ENCODE assay signal across 11 cellular contexts in genomic region chr2:40282428-40282827, GRCh38.
A peak's percentile ranks its signal among the peaks of the same experiment; 100 is the strongest.
DNase-seq lines count a peak whose midpoint lies in the region; ATAC-seq and TF ChIP-seq lines count a peak whose summit lies in the region.
"Had no signal": no experiment of that assay in that cellular context is flagged by ENCODE, and none has a peak within 500 bp of the region (broad histone marks: within the 10 kb centered on the region; RNA-seq: fewer than 3 reads in every experiment).

No MANE protein-coding gene starts in this region.

- peaks cover 44% of the 10 kb centered on the region for H3K4me1 Mint-ChIP-seq in mesothelial cell of epicardium
- H3K4me1 Mint-ChIP-seq: CD4-positive, CD25-positive, alpha-beta regulatory T cell had no signal

- no peaks in the 10 kb centered on the region for H3K27me3 Mint-ChIP-seq in mesothelial cell of epicardium (ENCODE audit: low read depth)
- H3K27me3 Mint-ChIP-seq: CD4-positive, CD25-positive, alpha-beta regulatory T cell had no signal

- peaks cover 0 to 24% of the 10 kb centered on the region in 2 donors for H3K4me1 ChIP-seq in ascending aorta

- H3K36me3 Mint-ChIP-seq in mesothelial cell of epicardium: no peaks in the 10 kb centered on the region
- H3K36me3 Mint-ChIP-seq: CD4-positive, CD25-positive, alpha-beta regulatory T cell had no signal

- ATAC-seq in GM21723 (IDR thresholded peaks at IDR 0.05; ENCODE audit: unreplicated experiment) (peak; percentile 50), HG03469 (IDR thresholded peaks at IDR 0.05; ENCODE audit: unreplicated experiment) (no peak)
- ATAC-seq: PC-3 had no signal

- H3K27me3 ChIP-seq in ascending aorta: no peaks in the 10 kb centered on the region

- no peaks in the 10 kb centered on the region for H3K9me3 ChIP-seq in ascending aorta

- H3K4me3 Mint-ChIP-seq in mesothelial cell of epicardium: no peak overlapping the region
- H3K4me3 Mint-ChIP-seq: CD4-positive, CD25-positive, alpha-beta regulatory T cell had no signal

- no peak for TF ChIP-seq CTCF in AG10803 (conservative IDR thresholded peaks at IDR 0.05; ENCODE audit: low read length)
- no peak for TF ChIP-seq CTCF in ascending aorta (IDR thresholded peaks at IDR 0.05)
- TF ChIP-seq CTCF in mesothelial cell of epicardium (IDR thresholded peaks at IDR 0.05; ENCODE audit: unreplicated experiment): no peak

- peak; percentile 59 for DNase-seq in AG10803 (ENCODE audit: low read depth)
- no peak for DNase-seq in ascending aorta (ENCODE audit: low spot score in 2 of 2)
- no peak for DNase-seq in mesothelial cell of epicardium (ENCODE audit: low spot score in 2 of 2, unreplicated experiment in 2 of 2)
- DNase-seq in activated naive CD4-positive, alpha-beta T cell (lab: John Stamatoyannopoulos, UW): no peak
- no peak for DNase-seq in NCI-H1417 (lab: John Stamatoyannopoulos, UW)
- DNase-seq in GM03348 (ENCODE audit: low spot score): no peak
- DNase-seq: activated CD4-positive, alpha-beta T cell treated with anti-CD3 and anti-CD28 coated beads, Interleukin-2, amount 50 U/mL, for 48 hours; CD4-positive, CD25-positive, alpha-beta regulatory T cell; PC-3 had no signal

- H3K27ac ChIP-seq in ascending aorta: peak overlapping the region; percentile 52 to 67

- H3K36me3 ChIP-seq in ascending aorta: no peaks in the 10 kb centered on the region

- H3K4me3 ChIP-seq in AG10803 (ENCODE audit: low read length) (no peak overlapping the region), ascending aorta (peak overlapping the region; percentile 23 to 53)

- peak overlapping the region; percentile 74 for H3K27ac Mint-ChIP-seq in mesothelial cell of epicardium
- H3K27ac Mint-ChIP-seq: CD4-positive, CD25-positive, alpha-beta regulatory T cell had no signal

- no peaks in the 10 kb centered on the region for H3K9me3 Mint-ChIP-seq in mesothelial cell of epicardium

- intact Hi-C loops in ascending aorta (cut with DNase I): loop anchor here (1.0 to 5.0 kb wide), 4 partner anchors 40 to 170 kb away; partner anchors contain the start of gene SLC8A1
